8 cellular contexts compared by ENCODE assay signal in the genomic region with DNA sequence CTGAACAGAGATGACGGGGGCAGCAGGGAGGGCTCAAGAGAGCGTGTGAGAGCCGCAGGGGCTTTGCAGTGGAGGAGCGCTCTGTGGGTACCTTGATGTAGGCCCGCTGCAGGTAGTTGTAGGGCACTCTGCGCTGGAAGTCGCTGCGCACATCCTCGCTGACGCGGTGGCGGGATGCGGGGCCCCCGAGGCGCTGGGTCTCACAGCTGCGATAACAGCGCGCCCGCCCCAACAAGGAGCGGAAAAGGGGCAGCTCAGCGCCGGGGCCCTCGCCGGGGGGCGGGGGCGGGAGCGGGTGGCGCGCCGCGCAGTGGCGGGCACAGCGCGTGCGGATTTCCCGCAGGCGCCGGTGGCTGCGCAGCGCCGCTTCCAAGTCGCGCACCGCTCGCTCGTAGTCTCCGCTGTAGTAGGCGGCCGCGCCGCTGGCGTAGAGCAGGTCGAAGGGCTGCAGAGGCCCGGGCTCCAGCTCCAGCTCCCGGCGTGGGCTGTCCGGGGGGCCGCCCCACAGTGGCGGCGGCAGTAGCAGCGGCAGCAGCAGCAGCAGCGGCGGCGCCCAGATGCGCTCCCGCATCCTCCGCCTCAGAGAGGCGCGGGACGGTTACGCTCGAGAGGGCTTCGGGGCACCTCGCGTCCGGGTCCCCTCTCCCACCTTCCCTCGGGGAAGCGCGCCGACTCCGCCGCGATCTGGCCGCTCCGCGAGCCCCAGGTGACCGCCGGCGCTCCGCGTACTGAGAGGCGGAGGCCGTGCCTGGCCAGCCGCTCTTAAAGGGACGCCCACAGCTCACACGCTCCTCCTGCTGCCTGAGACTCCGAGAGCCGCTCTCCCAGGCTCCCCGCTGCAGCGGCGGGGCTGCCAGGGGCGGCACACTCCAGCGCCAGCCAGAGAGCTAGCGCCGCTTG. TPM values are rescaled to one million over a fixed set of nuclear protein-coding genes. Genes with fewer than 3 reads are reported as not detected.
DNase-seq lines count a peak whose midpoint lies in the region; ATAC-seq and TF ChIP-seq lines count a peak whose summit lies in the region.

A gene with protein sequence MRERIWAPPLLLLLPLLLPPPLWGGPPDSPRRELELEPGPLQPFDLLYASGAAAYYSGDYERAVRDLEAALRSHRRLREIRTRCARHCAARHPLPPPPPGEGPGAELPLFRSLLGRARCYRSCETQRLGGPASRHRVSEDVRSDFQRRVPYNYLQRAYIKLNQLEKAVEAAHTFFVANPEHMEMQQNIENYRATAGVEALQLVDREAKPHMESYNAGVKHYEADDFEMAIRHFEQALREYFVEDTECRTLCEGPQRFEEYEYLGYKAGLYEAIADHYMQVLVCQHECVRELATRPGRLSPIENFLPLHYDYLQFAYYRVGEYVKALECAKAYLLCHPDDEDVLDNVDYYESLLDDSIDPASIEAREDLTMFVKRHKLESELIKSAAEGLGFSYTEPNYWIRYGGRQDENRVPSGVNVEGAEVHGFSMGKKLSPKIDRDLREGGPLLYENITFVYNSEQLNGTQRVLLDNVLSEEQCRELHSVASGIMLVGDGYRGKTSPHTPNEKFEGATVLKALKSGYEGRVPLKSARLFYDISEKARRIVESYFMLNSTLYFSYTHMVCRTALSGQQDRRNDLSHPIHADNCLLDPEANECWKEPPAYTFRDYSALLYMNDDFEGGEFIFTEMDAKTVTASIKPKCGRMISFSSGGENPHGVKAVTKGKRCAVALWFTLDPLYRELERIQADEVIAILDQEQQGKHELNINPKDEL (minus strand): TSS at position 737 of the 900 bp plus-strand sequence. CDS start 166 bp downstream, at position 571.

- peaks cover 30% of the 10 kb centered on the region for H3K27me3 Mint-ChIP-seq in activated naive CD8-positive, alpha-beta T cell
- peaks cover 19% of the 10 kb centered on the region for H3K27me3 Mint-ChIP-seq in neural crest cell (ENCODE audit: low read depth)

- H3K36me3 Mint-ChIP-seq in activated naive CD8-positive, alpha-beta T cell: no peaks in the 10 kb centered on the region
- H3K36me3 Mint-ChIP-seq in neural crest cell (ENCODE audit: low read depth): no peaks in the 10 kb centered on the region

- H3K4me3 Mint-ChIP-seq in activated naive CD8-positive, alpha-beta T cell: peak within 1 kb of the TSS; percentile 83
- H3K4me3 Mint-ChIP-seq in neural crest cell: peak within 1 kb of the TSS; percentile 86

- DNase-seq in AG08396 (ENCODE audit: low spot score) (peak; percentile 94), NCI-H524 (lab: John Stamatoyannopoulos, UW) (peak; percentile 83 to 92), glomerular visceral epithelial cell (ENCODE audit: extremely low spot score) (peak; percentile 92), neural crest cell (ENCODE audit: low read depth, low spot score) (peak; percentile 68), uterus (peak; percentile 80 to 84)

- H3K4me3 ChIP-seq in uterus: peak within 1 kb of the TSS; percentile 64 to 91

- no peaks in the 10 kb centered on the region for H3K9me3 ChIP-seq in uterus

- H3K9me3 Mint-ChIP-seq in activated naive CD8-positive, alpha-beta T cell (ENCODE audit: low read depth): no peaks in the 10 kb centered on the region
- H3K9me3 Mint-ChIP-seq in neural crest cell: no peaks in the 10 kb centered on the region

- H3K27me3 ChIP-seq in uterus: no peaks in the 10 kb centered on the region

- H3K4me1 ChIP-seq in uterus: no peaks in the 10 kb centered on the region

- TF ChIP-seq POLR2A in uterus (IDR thresholded peaks at IDR 0.05): peak; percentile 24 to 60

- H3K4me1 Mint-ChIP-seq in activated naive CD8-positive, alpha-beta T cell (ENCODE audit: low read depth): peaks cover 6% of the 10 kb centered on the region
- peaks cover 20% of the 10 kb centered on the region for H3K4me1 Mint-ChIP-seq in neural crest cell

- no peaks in the 10 kb centered on the region for H3K36me3 ChIP-seq in uterus

- H3K27ac ChIP-seq in uterus: peak within 1 kb of the TSS; percentile 91 to 94

- TF ChIP-seq CTCF in neural crest cell (conservative IDR thresholded peaks at IDR 0.05) (peak; percentile 53), uterus (IDR thresholded peaks at IDR 0.05) (peak; percentile 64 to 87 (median 74))

- no peak within 1 kb of the TSS for H3K27ac Mint-ChIP-seq in activated naive CD8-positive, alpha-beta T cell
- peak within 1 kb of the TSS; percentile 2 for H3K27ac Mint-ChIP-seq in neural crest cell (ENCODE audit: unreplicated experiment)

- intact Hi-C loops in uterus (cut with DNase I; ENCODE audit: low total_unique reads): no loop called here

- ATAC-seq in GM18858 (IDR thresholded peaks at IDR 0.05; ENCODE audit: unreplicated experiment) (peak; percentile 48), HG03135 (IDR thresholded peaks at IDR 0.05; ENCODE audit: unreplicated experiment) (peak; percentile 72)

RNA-seq across cellular contexts. Expression of the gene that starts here (rescaled TPM):
- total RNA-seq in neural crest cell (2.0 and 4.1 TPM in 2 replicates), uterus (100 to 1,000 TPM in 1 of 4 donors, 10 to 100 TPM in 3; 12.6 to 441 (median 30.6) TPM)

Comparison
In these comparisons a context has a peak if more than half of its experiments do, and no peak if none do; other contexts are left out.
1. Peak in every context shown above with its lines: DNase-seq, ATAC-seq, H3K4me3 ChIP-seq and H3K27ac ChIP-seq.